In the genomic region with DNA sequence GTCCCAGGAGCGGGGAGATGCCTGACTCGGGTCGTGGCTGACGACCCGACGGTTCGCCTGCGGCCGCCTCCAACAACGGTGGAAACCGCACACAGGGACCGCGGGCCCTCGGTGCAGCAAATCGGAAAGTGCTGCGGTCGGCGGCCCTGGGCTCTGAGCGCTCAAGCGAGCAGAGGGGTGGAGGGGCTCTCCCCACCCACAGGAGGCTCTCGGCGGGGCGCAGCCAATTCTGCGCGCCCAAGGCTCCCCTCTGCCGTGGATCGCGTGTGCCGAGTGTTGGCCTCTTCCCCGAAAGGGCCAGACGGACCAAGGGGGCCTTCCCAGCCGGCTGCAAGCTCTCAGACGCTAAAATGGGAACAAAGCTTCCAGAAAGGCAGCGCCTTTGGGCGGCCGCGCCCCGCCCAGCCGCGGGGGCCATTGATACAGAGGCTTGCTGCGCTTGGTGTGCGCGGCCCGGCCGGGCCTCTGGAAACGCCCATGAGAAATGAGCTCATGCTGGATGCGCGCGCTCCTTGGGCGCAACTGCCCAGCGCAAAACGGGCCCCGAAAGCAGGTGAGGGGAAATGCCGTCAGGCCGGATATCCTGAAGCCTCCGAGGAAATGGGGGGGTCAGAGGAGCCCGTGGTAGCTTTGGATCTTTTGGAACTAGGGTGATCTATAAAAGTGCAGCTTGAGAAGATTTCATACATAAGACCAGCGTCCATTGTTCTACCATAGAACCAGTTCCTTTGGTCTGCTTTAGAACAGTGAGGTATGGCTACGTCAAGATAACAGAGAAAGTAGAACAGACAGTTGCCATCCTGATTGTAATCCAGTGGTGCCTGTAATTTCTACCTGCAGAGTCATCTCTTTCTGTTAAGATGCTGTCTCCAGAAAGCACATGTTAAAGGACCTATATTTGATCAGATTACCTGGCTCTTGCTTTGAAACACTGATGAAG, we compare ENCODE assay signal across 8 cellular contexts. TPM values are rescaled to one million over a fixed set of nuclear protein-coding genes. Genes with fewer than 3 reads are reported as not detected.
DNase-seq lines count a peak whose midpoint lies in the region; ATAC-seq and TF ChIP-seq lines count a peak whose summit lies in the region.

No MANE protein-coding gene starts in this region.

- ATAC-seq in HG03378 (IDR thresholded peaks at IDR 0.05; ENCODE audit: unreplicated experiment) (peak; percentile 38), left lung (peak; percentile 66)

- H3K27ac Mint-ChIP-seq in activated CD4-positive, alpha-beta T cell treated with anti-CD3 and anti-CD28 coated beads, Interleukin-2, amount 10 ng/mL, durations not matched to agents 7 days and 5 days, result no peak overlapping the region

- POLR2A ChIA-PET in BJ (lab: Charles Lee), result interaction anchor here (0.6 to 1.8 kb wide), 9 partner anchors 57 to 381 kb away, joined by 3 to 25 read pairs (median 4); no protein-coding TSS in a partner anchor
- POLR2A ChIA-PET in activated CD4-positive, alpha-beta T cell treated with anti-CD3 and anti-CD28 coated beads, Interleukin-2, amount 10 ng/mL, durations not matched to agents 7 days and 5 days (lab: Charles Lee), result interaction anchor here (0.5 to 0.7 kb wide), 4 partner anchors 21 to 626 kb away, joined by 3 to 4 read pairs (median 4); partner anchors contain the start of gene POGLUT1

- intact Hi-C loops in left lung (cut with DNase I), result no loop called here

- H3K27me3 Mint-ChIP-seq in activated CD4-positive, alpha-beta T cell treated with anti-CD3 and anti-CD28 coated beads, Interleukin-2, amount 10 ng/mL, durations not matched to agents 7 days and 5 days, result no peaks in the 10 kb centered on the region

- CTCF ChIA-PET in BJ (lab: Yijun Ruan, JAX), result interaction anchor here (0.6 to 2.4 kb wide), 4 partner anchors 9 to 88 kb away, joined by 3 to 10 read pairs (median 4); no protein-coding TSS in a partner anchor
- CTCF ChIA-PET in activated CD4-positive, alpha-beta T cell treated with anti-CD3 and anti-CD28 coated beads, Interleukin-2, amount 10 ng/mL, durations not matched to agents 7 days and 5 days (lab: Charles Lee), result interaction anchor here (0.7 to 1.9 kb wide), 6 partner anchors 11 to 322 kb away, joined by 3 to 6 read pairs (median 3); no protein-coding TSS in a partner anchor

- DNase-seq in BJ (ENCODE audit: low read depth), result peak; percentile 41
- peak; percentile 82 to 92 for DNase-seq in NCI-H524 (lab: John Stamatoyannopoulos, UW)
- peak; percentile 90 for DNase-seq in activated CD4-positive, alpha-beta T cell treated with anti-CD3 and anti-CD28 coated beads, Interleukin-2, amount 10 ng/mL, durations not matched to agents 7 days and 5 days
- DNase-seq in dedifferentiated amniotic fluid mesenchymal stem cell (ENCODE audit: extremely low spot score), result peak; percentile 88
- DNase-seq in left lung, result peak; percentile 92 to 97
- DNase-seq in stimulated activated CD4-positive, alpha-beta T cell treated with anti-CD3 and anti-CD28 coated beads, Interleukin-2, amount 100 ng/mL, for 4 hours (ENCODE audit: low read depth), result peak; percentile 52

- no peak for TF ChIP-seq CTCF in BJ (IDR thresholded peaks at IDR 0.05; ENCODE audit: insufficient read depth, low read depth, low read length)
- no peak for TF ChIP-seq CTCF in left lung (IDR thresholded peaks at IDR 0.05)

- H3K27me3 ChIP-seq in BJ (ENCODE audit: control insufficient read depth, insufficient read depth, low read length) (no peaks in the 10 kb centered on the region), left lung (no peaks in the 10 kb centered on the region)

- no peaks in the 10 kb centered on the region for H3K9me3 Mint-ChIP-seq in activated CD4-positive, alpha-beta T cell treated with anti-CD3 and anti-CD28 coated beads, Interleukin-2, amount 10 ng/mL, durations not matched to agents 7 days and 5 days

- H3K36me3 ChIP-seq in BJ (ENCODE audit: control insufficient read depth, insufficient read depth, low read length), result no peaks in the 10 kb centered on the region
- H3K36me3 ChIP-seq in left lung, result no peaks in the 10 kb centered on the region

- H3K36me3 Mint-ChIP-seq in activated CD4-positive, alpha-beta T cell treated with anti-CD3 and anti-CD28 coated beads, Interleukin-2, amount 10 ng/mL, durations not matched to agents 7 days and 5 days (ENCODE audit: low read depth), result peaks cover 21% of the 10 kb centered on the region

- no peak overlapping the region for H3K4me3 Mint-ChIP-seq in activated CD4-positive, alpha-beta T cell treated with anti-CD3 and anti-CD28 coated beads, Interleukin-2, amount 10 ng/mL, durations not matched to agents 7 days and 5 days

- peaks cover 9 to 39% of the 10 kb centered on the region in 2 donors for H3K4me1 ChIP-seq in left lung

- peak overlapping the region; percentile 76 for H3K4me3 ChIP-seq in BJ (ENCODE audit: low read depth, low read length)
- peak overlapping the region; percentile 75 to 89 for H3K4me3 ChIP-seq in left lung

- H3K9me3 ChIP-seq in left lung, result no peaks in the 10 kb centered on the region

- peak; percentile 96 for TF ChIP-seq POLR2A in GM19193 (IDR thresholded peaks at IDR 0.05; ENCODE audit: extremely low read depth, insufficient read depth, insufficient read length)

- H3K4me1 Mint-ChIP-seq in activated CD4-positive, alpha-beta T cell treated with anti-CD3 and anti-CD28 coated beads, Interleukin-2, amount 10 ng/mL, durations not matched to agents 7 days and 5 days, result peaks cover 24% of the 10 kb centered on the region

- peak overlapping the region; percentile 100 for H3K27ac ChIP-seq in left lung

RNA-seq across cellular contexts. Expression of gene GSK3B, which starts 1.2 kb away (rescaled TPM):
- polyA plus RNA-seq in BJ (2011; rRNA removed), result 25.4 and 36.1 TPM in 2 replicates
- 73.2 and 89.7 TPM in 2 replicates for polyA minus RNA-seq in BJ (2011; rRNA and poly(A)+ RNA removed)
- total RNA-seq in activated CD4-positive, alpha-beta T cell treated with anti-CD3 and anti-CD28 coated beads, Interleukin-2, amount 10 ng/mL, durations not matched to agents 7 days and 5 days, result 10 to 100 TPM; 38.3 to 39.5 TPM
- 10 to 100 TPM; 42.0 to 53.0 TPM for total RNA-seq in left lung

Comparison
In these comparisons a context has a peak if more than half of its experiments do, and no peak if none do; other contexts are left out.
1. Peak in every context shown above with its lines: DNase-seq, ATAC-seq, H3K4me3 ChIP-seq and H3K27ac ChIP-seq.
2. DNase-seq: peak in every context shown above with its lines; median percentile 94 in left lung; 90 in activated CD4-positive, alpha-beta T cell treated with anti-CD3 and anti-CD28 coated beads, Interleukin-2, amount 10 ng/mL, durations not matched to agents 7 days and 5 days; 88 in dedifferentiated amniotic fluid mesenchymal stem cell; 87 in NCI-H524; 52 in stimulated activated CD4-positive, alpha-beta T cell treated with anti-CD3 and anti-CD28 coated beads, Interleukin-2, amount 100 ng/mL, for 4 hours; 41 in BJ.